In genomic region chrX:81890476-81890875, GRCh38 we compare ENCODE assay signal across 25 cellular contexts.
"Had no signal": no experiment of that assay in that cellular context is flagged by ENCODE, and none has a peak within 500 bp of the region (broad histone marks: within the 10 kb centered on the region; RNA-seq: fewer than 3 reads in every experiment).

No MANE protein-coding gene starts in this region.

- H3K4me1 Mint-ChIP-seq: activated B cell treated with CpG ODN at 0.5 μM for 24 hours; activated CD4-positive, alpha-beta T cell treated with anti-CD3 and anti-CD28 coated beads for 36 hours; activated naive CD8-positive, alpha-beta T cell treated with anti-CD3 and anti-CD28 coated beads, Interleukin-2, amount 10 ng/mL, durations not matched to agents 7 days and 5 days had no signal

- H3K36me3 Mint-ChIP-seq: activated CD4-positive, alpha-beta memory T cell treated with anti-CD3 and anti-CD28 coated beads for 36 hours; activated naive CD8-positive, alpha-beta T cell treated with anti-CD3 and anti-CD28 coated beads, Interleukin-2, amount 10 ng/mL, durations not matched to agents 7 days and 5 days; natural killer cell treated with Interleukin-12 subunit alpha and Interleukin-12 subunit beta and Interleukin-15 and Interleukin-18, amount 100 ng/mL, for 72 hours had no signal

- H3K4me1 ChIP-seq: colonic mucosa, esophagus muscularis mucosa, gastrocnemius medialis, prostate gland, spleen, testis, uterus had no signal

- H3K27me3 ChIP-seq: colonic mucosa, esophagus muscularis mucosa, gastrocnemius medialis, ovary, spleen, testis had no signal

- H3K4me3 Mint-ChIP-seq: activated B cell treated with CpG ODN at 0.5 μM for 24 hours; activated CD4-positive, alpha-beta memory T cell treated with anti-CD3 and anti-CD28 coated beads for 36 hours; activated CD4-positive, alpha-beta T cell treated with anti-CD3 and anti-CD28 coated beads for 36 hours; activated naive CD4-positive, alpha-beta T cell treated with anti-CD3 and anti-CD28 coated beads for 36 hours; activated naive CD8-positive, alpha-beta T cell treated with anti-CD3 and anti-CD28 coated beads, Interleukin-2, amount 10 ng/mL, durations not matched to agents 7 days and 5 days; activated T-cell treated with anti-CD3 and anti-CD28 coated beads, Interleukin-2, amount 50 U/mL, for 72 hours; effector memory CD8-positive, alpha-beta T cell; natural killer cell treated with Interleukin-12 subunit alpha and Interleukin-12 subunit beta and Interleukin-15 and Interleukin-18, amount 100 ng/mL, for 72 hours had no signal

- H3K9me3 Mint-ChIP-seq: activated B cell treated with CpG ODN at 0.5 μM for 24 hours; activated CD4-positive, alpha-beta memory T cell treated with anti-CD3 and anti-CD28 coated beads for 36 hours; activated naive CD4-positive, alpha-beta T cell treated with anti-CD3 and anti-CD28 coated beads for 36 hours; effector memory CD8-positive, alpha-beta T cell had no signal

- H3K27me3 Mint-ChIP-seq: activated B cell treated with CpG ODN at 0.5 μM for 24 hours; activated CD4-positive, alpha-beta memory T cell treated with anti-CD3 and anti-CD28 coated beads for 36 hours; activated CD4-positive, alpha-beta T cell treated with anti-CD3 and anti-CD28 coated beads for 36 hours; activated naive CD8-positive, alpha-beta T cell treated with anti-CD3 and anti-CD28 coated beads, Interleukin-2, amount 10 ng/mL, durations not matched to agents 7 days and 5 days; effector memory CD8-positive, alpha-beta T cell; natural killer cell treated with Interleukin-12 subunit alpha and Interleukin-12 subunit beta and Interleukin-15 and Interleukin-18, amount 100 ng/mL, for 72 hours had no signal

- ATAC-seq: activated CD4-positive, alpha-beta T cell treated with anti-CD3 and anti-CD28 coated beads for 36 hours; activated T-cell treated with anti-CD3 and anti-CD28 coated beads, Interleukin-2, amount 50 U/mL, for 72 hours; effector memory CD8-positive, alpha-beta T cell; gastrocnemius medialis; left cardiac atrium; natural killer cell treated with Interleukin-12 subunit alpha and Interleukin-12 subunit beta and Interleukin-15 and Interleukin-18, amount 100 ng/mL, for 72 hours had no signal

- H3K9me3 ChIP-seq: colonic mucosa, esophagus muscularis mucosa, gastrocnemius medialis, ovary, prostate gland, spleen, testis, uterus had no signal

- DNase-seq: activated B cell treated with CpG ODN at 0.5 μM for 24 hours; activated CD4-positive, alpha-beta memory T cell treated with anti-CD3 and anti-CD28 coated beads for 36 hours; activated CD4-positive, alpha-beta T cell treated with anti-CD3 and anti-CD28 coated beads for 36 hours; activated effector memory CD4-positive, alpha-beta T cell treated with Interleukin-2 at 50 U/mL for 16 hours; activated naive CD4-positive, alpha-beta T cell treated with anti-CD3 and anti-CD28 coated beads for 36 hours; activated naive CD8-positive, alpha-beta T cell treated with anti-CD3 and anti-CD28 coated beads, Interleukin-2, amount 10 ng/mL, durations not matched to agents 7 days and 5 days; activated T-cell treated with anti-CD3 and anti-CD28 coated beads, Interleukin-2, amount 50 U/mL, for 72 hours; amygdala; colonic mucosa; dorsolateral prefrontal cortex; effector memory CD8-positive, alpha-beta T cell; gastrocnemius medialis; head of caudate nucleus; islet precursor cell; left cardiac atrium; ovary; spleen; stimulated activated CD4-positive, alpha-beta T cell treated with anti-CD3 and anti-CD28 coated beads, Interleukin-4, amount 100 ng/mL, for 1 hour; stimulated activated naive CD4-positive, alpha-beta T cell; testis; trophoblast cell; uterus had no signal

- H3K36me3 ChIP-seq: colonic mucosa, esophagus muscularis mucosa, gastrocnemius medialis, ovary, prostate gland, spleen, uterus had no signal

- H3K4me3 ChIP-seq: colonic mucosa, dorsolateral prefrontal cortex, esophagus muscularis mucosa, gastrocnemius medialis, ovary, prostate gland, spleen, testis, uterus had no signal

- H3K27ac Mint-ChIP-seq: activated B cell treated with CpG ODN at 0.5 μM for 24 hours; activated CD4-positive, alpha-beta memory T cell treated with anti-CD3 and anti-CD28 coated beads for 36 hours; activated CD4-positive, alpha-beta T cell treated with anti-CD3 and anti-CD28 coated beads for 36 hours; activated naive CD4-positive, alpha-beta T cell treated with anti-CD3 and anti-CD28 coated beads for 36 hours; activated naive CD8-positive, alpha-beta T cell treated with anti-CD3 and anti-CD28 coated beads, Interleukin-2, amount 10 ng/mL, durations not matched to agents 7 days and 5 days; activated T-cell treated with anti-CD3 and anti-CD28 coated beads, Interleukin-2, amount 50 U/mL, for 72 hours; effector memory CD8-positive, alpha-beta T cell; natural killer cell treated with Interleukin-12 subunit alpha and Interleukin-12 subunit beta and Interleukin-15 and Interleukin-18, amount 100 ng/mL, for 72 hours had no signal
